Comparison of ENCODE assay signal across 8 cellular contexts in the genomic region with DNA sequence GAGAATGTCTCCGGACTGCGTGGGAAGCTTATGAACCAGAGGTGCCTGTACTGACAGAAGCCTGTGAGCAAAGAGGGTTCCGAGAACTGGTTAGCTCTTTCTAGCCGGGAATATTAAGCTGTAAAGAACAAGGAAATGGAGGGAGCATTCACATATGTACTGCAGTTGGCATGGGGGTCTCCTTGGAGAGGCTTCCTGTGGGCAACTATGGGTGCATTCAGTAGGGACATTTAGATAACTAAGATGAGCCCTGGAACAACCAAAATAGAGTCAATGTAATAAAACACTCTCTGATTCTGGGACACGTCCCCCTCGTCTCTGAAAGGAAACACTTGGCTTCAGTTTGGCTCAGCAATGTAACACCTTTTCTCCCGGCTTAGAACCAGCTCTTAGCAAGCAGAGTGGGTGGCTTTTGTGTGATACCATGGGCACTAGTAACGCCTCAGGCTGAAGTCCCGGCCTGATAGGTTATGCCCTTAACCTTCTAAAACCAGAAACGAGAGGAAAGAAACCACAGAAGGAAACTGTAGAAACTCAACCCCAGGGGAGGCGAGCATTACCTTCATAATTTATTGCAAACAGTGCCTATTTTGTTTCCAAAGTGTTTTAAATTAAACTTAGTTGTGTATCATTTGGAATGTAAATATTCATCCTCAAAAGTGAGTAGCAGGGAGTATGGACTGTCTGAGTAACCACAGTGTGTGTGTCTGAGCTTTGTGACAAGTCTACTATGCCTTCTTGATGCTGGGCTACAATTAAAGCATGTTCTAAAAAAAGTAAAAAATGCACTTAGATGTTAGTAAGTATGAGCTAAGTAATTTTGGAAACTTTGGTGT. TPM values are rescaled to one million over a fixed set of nuclear protein-coding genes. Genes with fewer than 3 reads are reported as not detected.
DNase-seq lines count a peak whose midpoint lies in the region; ATAC-seq and TF ChIP-seq lines count a peak whose summit lies in the region.

No MANE protein-coding gene starts in this region.

- no peak for TF ChIP-seq CTCF in GM20000 (IDR thresholded peaks at IDR 0.05; ENCODE audit: extremely low read depth, missing control alignments)

- no peak overlapping the region; the same call in 1 of the 2 replicates for H3K9ac ChIP-seq in BLaER1

- peaks cover 65% of the 10 kb centered on the region for H3K4me1 Mint-ChIP-seq in activated T-helper 1 cell treated with anti-CD3 and anti-CD28 coated beads, Interleukin-12 subunit alpha, Interleukin-12 subunit beta, Interleukin-2, Interleukin-4 antibody, amounts not matched to agents 30 ng/mL and 10 ng/mL and 1 ng/mL, durations not matched to agents 14 hours and 24 hours and 36 hours (ENCODE audit: low read depth)
- H3K4me1 Mint-ChIP-seq in naive B cell, result peaks cover 31 to 48% (median 38%) of the 10 kb centered on the region in 3 donors

- peaks cover 2% of the 10 kb centered on the region for H3K36me3 Mint-ChIP-seq in activated T-helper 1 cell treated with anti-CD3 and anti-CD28 coated beads, Interleukin-12 subunit alpha, Interleukin-12 subunit beta, Interleukin-2, Interleukin-4 antibody, amounts not matched to agents 30 ng/mL and 10 ng/mL and 1 ng/mL, durations not matched to agents 14 hours and 24 hours and 36 hours (ENCODE audit: low read depth)
- H3K36me3 Mint-ChIP-seq in naive B cell, result no peaks in the 10 kb centered on the region

- ATAC-seq in HG03175 (IDR thresholded peaks at IDR 0.05; ENCODE audit: unreplicated experiment) (peak; percentile 63), naive B cell (ENCODE audit: low read depth in 2 of 2) (no peak), HG03565 (IDR thresholded peaks at IDR 0.05; ENCODE audit: unreplicated experiment) (no peak)

- peak overlapping the region; percentile 99 for H3K27ac Mint-ChIP-seq in activated T-helper 1 cell treated with anti-CD3 and anti-CD28 coated beads, Interleukin-12 subunit alpha, Interleukin-12 subunit beta, Interleukin-2, Interleukin-4 antibody, amounts not matched to agents 30 ng/mL and 10 ng/mL and 1 ng/mL, durations not matched to agents 14 hours and 24 hours and 36 hours
- peak overlapping the region; percentile 3 to 99 (median 66) for H3K27ac Mint-ChIP-seq in naive B cell

- DNase-seq in activated T-helper 1 cell treated with anti-CD3 and anti-CD28 coated beads, Interleukin-12 subunit alpha, Interleukin-12 subunit beta, Interleukin-2, Interleukin-4 antibody, amounts not matched to agents 30 ng/mL and 10 ng/mL and 1 ng/mL, durations not matched to agents 14 hours and 24 hours and 36 hours (ENCODE audit: low spot score), result peak; percentile 52
- DNase-seq in naive B cell (no peak), GM20000 (ENCODE audit: low spot score) (no peak), 8988T (no peak), epidermal melanocyte (ENCODE audit: insufficient read length, low spot score) (no peak)

- peak overlapping the region; percentile 80 for H3K4me2 ChIP-seq in BLaER1

- peak overlapping the region; percentile 12; the same call in 1 of the 2 replicates for H3K4me3 ChIP-seq in BLaER1

- peak overlapping the region; percentile 72 for H3K4me3 Mint-ChIP-seq in activated T-helper 1 cell treated with anti-CD3 and anti-CD28 coated beads, Interleukin-12 subunit alpha, Interleukin-12 subunit beta, Interleukin-2, Interleukin-4 antibody, amounts not matched to agents 30 ng/mL and 10 ng/mL and 1 ng/mL, durations not matched to agents 14 hours and 24 hours and 36 hours
- H3K4me3 Mint-ChIP-seq in naive B cell, result peak overlapping the region in 5 of 8 donors; percentile 12 to 84 (median 76)

- peaks cover 66% of the 10 kb centered on the region for H3K4me1 ChIP-seq in BLaER1

- no peaks in the 10 kb centered on the region for H3K27me3 Mint-ChIP-seq in activated T-helper 1 cell treated with anti-CD3 and anti-CD28 coated beads, Interleukin-12 subunit alpha, Interleukin-12 subunit beta, Interleukin-2, Interleukin-4 antibody, amounts not matched to agents 30 ng/mL and 10 ng/mL and 1 ng/mL, durations not matched to agents 14 hours and 24 hours and 36 hours (ENCODE audit: insufficient read depth)
- no peaks in the 10 kb centered on the region for H3K27me3 Mint-ChIP-seq in naive B cell

- peak overlapping the region; percentile 81 for H3K27ac ChIP-seq in BLaER1

- H3K36me3 ChIP-seq in BLaER1, result no peaks in the 10 kb centered on the region

- H4K20me1 ChIP-seq in BLaER1, result no peaks in the 10 kb centered on the region

- H3K9me3 ChIP-seq in BLaER1, result no peaks in the 10 kb centered on the region

- H3K9me3 Mint-ChIP-seq in activated T-helper 1 cell treated with anti-CD3 and anti-CD28 coated beads, Interleukin-12 subunit alpha, Interleukin-12 subunit beta, Interleukin-2, Interleukin-4 antibody, amounts not matched to agents 30 ng/mL and 10 ng/mL and 1 ng/mL, durations not matched to agents 14 hours and 24 hours and 36 hours, result peaks cover 6% of the 10 kb centered on the region
- peaks cover 0 to 2% (median 0%) of the 10 kb centered on the region in 7 donors for H3K9me3 Mint-ChIP-seq in naive B cell

- H3K27me3 ChIP-seq in BLaER1, result no peaks in the 10 kb centered on the region

- intact Hi-C loops in activated T-helper 1 cell treated with anti-CD3 and anti-CD28 coated beads, Interleukin-12 subunit alpha, Interleukin-12 subunit beta, Interleukin-2, Interleukin-4 antibody, amounts not matched to agents 30 ng/mL and 10 ng/mL and 1 ng/mL, durations not matched to agents 14 hours and 24 hours and 36 hours (cut with micrococcal nuclease), result loop anchor here (1.0 to 5.0 kb wide), 13 partner anchors 8 to 543 kb away; a partner anchor contains a TSS

RNA-seq across cellular contexts. Expression of a gene that starts 48.9 kb away (rescaled TPM):
- total RNA-seq in activated T-helper 1 cell treated with anti-CD3 and anti-CD28 coated beads, Interleukin-12 subunit alpha, Interleukin-12 subunit beta, Interleukin-2, Interleukin-4 antibody, amounts not matched to agents 30 ng/mL and 10 ng/mL and 1 ng/mL, durations not matched to agents 14 hours and 24 hours and 36 hours, result 86.6 and 91.8 TPM in 2 replicates
- polyA plus RNA-seq in naive B cell (ENCODE audit: low read depth in 6 of 6), result 10 to 100 TPM in 2 of 6 donors, 1 to 10 TPM in 4; 1.6 to 15.4 (median 8.1) TPM
